12 cellular contexts compared by ENCODE assay signal in genomic region chr3:101066776-101067175, GRCh38.
DNase-seq lines count a peak whose midpoint lies in the region; ATAC-seq and TF ChIP-seq lines count a peak whose summit lies in the region.
"Had no signal": no experiment of that assay in that cellular context is flagged by ENCODE, and none has a peak within 500 bp of the region (broad histone marks: within the 10 kb centered on the region; RNA-seq: fewer than 3 reads in every experiment).

No MANE protein-coding gene starts in this region.

- H3K4me1 Mint-ChIP-seq in CD4-positive, alpha-beta T cell (ENCODE audit: low read depth), result no peaks in the 10 kb centered on the region

- DNase-seq in Right ventricle myocardium inferior (ENCODE audit: missing footprints) (no peak), cardiac septum (ENCODE audit: low spot score) (no peak), dermis blood vessel endothelial cell (peak; percentile 30), kidney tubule cell (ENCODE audit: low spot score) (peak; percentile 29), SHP77 treated with DMSO at 0.1 percent for 48 hours (lab: John Stamatoyannopoulos, UW) (no peak), T1000 (lab: John Stamatoyannopoulos, UW) (no peak)
- DNase-seq in CD4-positive, alpha-beta T cell, result no peak
- DNase-seq: activated T-cell treated with anti-CD3 and anti-CD28 coated beads, Interleukin-2, amount 50 U/mL, for 48 hours; DND-41; NCI-H2107 had no signal

- no peaks in the 10 kb centered on the region for H3K9me3 ChIP-seq in CD4-positive, alpha-beta T cell (ENCODE audit: control insufficient read depth, low read length)

- H3K27me3 ChIP-seq in CD4-positive, alpha-beta T cell (ENCODE audit: control insufficient read depth, insufficient read depth, low read length), result peaks cover 25% of the 10 kb centered on the region

- no peak overlapping the region for H3K27ac Mint-ChIP-seq in CD4-positive, alpha-beta T cell
- H3K27ac Mint-ChIP-seq: IgD-negative memory B cell had no signal

- CTCF ChIA-PET in CD4-positive, alpha-beta T cell (lab: Charles Lee), result no interaction called here

- peaks cover 36% of the 10 kb centered on the region for H3K27me3 Mint-ChIP-seq in CD4-positive, alpha-beta T cell

- POLR2A ChIA-PET in CD4-positive, alpha-beta T cell (lab: Charles Lee), result no interaction called here

- intact Hi-C loops in Right ventricle myocardium inferior (cut with DNase I) (loop anchor here (10.0 kb wide), 1 partner anchor 172 kb away; no protein-coding TSS in a partner anchor), cardiac septum (cut with DNase I) (loop anchor here (10.0 kb wide), 1 partner anchor 318 kb away; no protein-coding TSS in a partner anchor)
- intact Hi-C loops in CD4-positive, alpha-beta T cell (cut with DNase I, micrococcal nuclease), result no loop called here

- TF ChIP-seq CTCF in CD4-positive, alpha-beta T cell (IDR thresholded peaks at IDR 0.05), result no peak

- H3K4me3 Mint-ChIP-seq in CD4-positive, alpha-beta T cell, result no peak overlapping the region
- H3K4me3 Mint-ChIP-seq: IgD-negative memory B cell had no signal

- peak; percentile 36 for ATAC-seq in Right ventricle myocardium inferior
- ATAC-seq in CD4-positive, alpha-beta T cell (ENCODE audit: poor library complexity), result no peak
- no peak for ATAC-seq in HG02763 (IDR thresholded peaks at IDR 0.05; ENCODE audit: unreplicated experiment)

- peaks cover 1% of the 10 kb centered on the region for H3K9me3 Mint-ChIP-seq in CD4-positive, alpha-beta T cell

- H3K27ac ChIP-seq in CD4-positive, alpha-beta T cell (ENCODE audit: low read depth, low read length), result no peak overlapping the region

- no peaks in the 10 kb centered on the region for H3K36me3 Mint-ChIP-seq in CD4-positive, alpha-beta T cell (ENCODE audit: low read depth)
- H3K36me3 Mint-ChIP-seq: IgD-negative memory B cell had no signal

Comparison
In these comparisons a context has a peak if more than half of its experiments do, and no peak if none do; other contexts are left out.
1. DNase-seq: peak in dermis blood vessel endothelial cell (single experiment) and kidney tubule cell (single experiment); none in Right ventricle myocardium inferior (single experiment), cardiac septum (single experiment), SHP77 treated with DMSO at 0.1 percent for 48 hours (single experiment), T1000 (single experiment) and CD4-positive, alpha-beta T cell (0 of 10).
2. intact Hi-C loops: an anchor here in Right ventricle myocardium inferior (10.0 kb wide) and cardiac septum (10.0 kb wide); none called in CD4-positive, alpha-beta T cell.